21 cellular contexts compared by ENCODE assay signal in genomic region chr1:200035956-200036615, GRCh38. TPM values are rescaled to one million over a fixed set of nuclear protein-coding genes. Genes with fewer than 3 reads are reported as not detected.
DNase-seq lines count a peak whose midpoint lies in the region; ATAC-seq and TF ChIP-seq lines count a peak whose summit lies in the region.
"Had no signal": no experiment of that assay in that cellular context is flagged by ENCODE, and none has a peak within 500 bp of the region (broad histone marks: within the 10 kb centered on the region; RNA-seq: fewer than 3 reads in every experiment).

No MANE protein-coding gene starts in this region.

- POLR2A ChIA-PET in SK-N-SH (lab: Yijun Ruan, JAX): no interaction called here
- POLR2A ChIA-PET in activated CD4-positive, alpha-beta memory T cell treated with anti-CD3 and anti-CD28 coated beads, Interleukin-2, amount 10 ng/mL, durations not matched to agents 7 days and 5 days (lab: Charles Lee): no interaction called here

- H3K36me3 ChIP-seq in SK-N-SH (replicated peaks in 1 of 2; ENCODE audit: control insufficient read depth in 1 of 2, insufficient read depth in 2 of 2, low read length in 1 of 2) (no peaks in the 10 kb centered on the region), gastrocnemius medialis (no peaks in the 10 kb centered on the region)
- H3K36me3 ChIP-seq: BLaER1 treated with 17β-estradiol and CSF1 and Interleukin-3, amounts not matched to agents 10 nM and 100 nM; heart right ventricle had no signal

- CTCF ChIA-PET in SK-N-SH (lab: Yijun Ruan, JAX): no interaction called here
- CTCF ChIA-PET in activated CD4-positive, alpha-beta memory T cell treated with anti-CD3 and anti-CD28 coated beads, Interleukin-2, amount 10 ng/mL, durations not matched to agents 7 days and 5 days (lab: Charles Lee): no interaction called here

- no peaks in the 10 kb centered on the region for H4K20me1 ChIP-seq in SK-N-SH (ENCODE audit: insufficient read depth)

- no peaks in the 10 kb centered on the region for H3K79me2 ChIP-seq in SK-N-SH (ENCODE audit: insufficient read depth)

- H3K27me3 ChIP-seq in SK-N-SH (ENCODE audit: insufficient read depth) (peaks cover 91% of the 10 kb centered on the region), gastrocnemius medialis (peaks cover 95 to 100% (median 95%) of the 10 kb centered on the region in 3 donors)

- ATAC-seq in SK-N-SH treated with all-trans-retinoic acid at 6 μM for 48 hours (no peak), sciatic nerve (no peak), gastrocnemius medialis (no peak), GM18502 (IDR thresholded peaks at IDR 0.05; ENCODE audit: poor library complexity, unreplicated experiment) (no peak)
- ATAC-seq in effector memory CD8-positive, alpha-beta T cell (replicated peaks): no peak
- ATAC-seq: heart right ventricle; naive thymus-derived CD8-positive, alpha-beta T cell; stimulated activated naive CD8-positive, alpha-beta T cell treated with anti-CD3 and anti-CD28 coated beads, Interleukin-15, amount 100 ng/mL, for 72 hours had no signal

- TF ChIP-seq RAD21 in SK-N-SH (IDR thresholded peaks at IDR 0.05; ENCODE audit: low read length): no peak

- no peak overlapping the region for H2AFZ ChIP-seq in SK-N-SH (ENCODE audit: low read depth)

- H3K4me1 Mint-ChIP-seq in effector memory CD8-positive, alpha-beta T cell (ENCODE audit: low read depth in 2 of 2): peaks cover 7 to 12% of the 10 kb centered on the region in 2 donors
- H3K4me1 Mint-ChIP-seq in activated CD4-positive, alpha-beta memory T cell treated with anti-CD3 and anti-CD28 coated beads, Interleukin-2, amount 10 ng/mL, durations not matched to agents 7 days and 5 days: peaks cover 10% of the 10 kb centered on the region

- peaks cover 0 to 15% of the 10 kb centered on the region in 2 donors for H3K27me3 Mint-ChIP-seq in effector memory CD8-positive, alpha-beta T cell
- peaks cover 26% of the 10 kb centered on the region for H3K27me3 Mint-ChIP-seq in activated CD4-positive, alpha-beta memory T cell treated with anti-CD3 and anti-CD28 coated beads, Interleukin-2, amount 10 ng/mL, durations not matched to agents 7 days and 5 days
- H3K27me3 Mint-ChIP-seq: stimulated activated naive CD8-positive, alpha-beta T cell treated with anti-CD3 and anti-CD28 coated beads, Interleukin-15, amount 100 ng/mL, for 72 hours had no signal

- H3K4me3 ChIP-seq in SK-N-SH (ENCODE audit: low read depth in 2 of 2, low read length in 1 of 2) (no peak overlapping the region), gastrocnemius medialis (peak overlapping the region in 1 of 4 donors; percentile 38)

- TF ChIP-seq EP300 in SK-N-SH (IDR thresholded peaks at IDR 0.05; ENCODE audit: borderline replicate concordance in 1 of 2, low read depth in 1 of 2, low read length in 1 of 2): no peak

- intact Hi-C loops in sciatic nerve (cut with DNase I) (no loop called here), gastrocnemius medialis (cut with DNase I; ENCODE audit: low total_unique reads) (loop anchor here (10.0 kb wide), 2 partner anchors 209 to 269 kb away; no protein-coding TSS in a partner anchor)

- TF ChIP-seq CTCF in SK-N-SH (IDR thresholded peaks at IDR 0.05) (no peak), gastrocnemius medialis (IDR thresholded peaks at IDR 0.05 in 4 of 5, conservative IDR thresholded peaks at IDR 0.05 in 1 of 5) (no peak)

- peaks cover 0 to 17% of the 10 kb centered on the region in 2 experiments; a peak in 2 of 4 replicates for H3K4me1 ChIP-seq in SK-N-SH (ENCODE audit: control insufficient read depth in 1 of 2, insufficient read depth in 2 of 2, low read depth in 1 of 2, low read length in 1 of 2)
- peaks cover 13 to 26% of the 10 kb centered on the region in 2 donors for H3K4me1 ChIP-seq in gastrocnemius medialis

- no peak overlapping the region for H3K27ac Mint-ChIP-seq in effector memory CD8-positive, alpha-beta T cell
- H3K27ac Mint-ChIP-seq in activated CD4-positive, alpha-beta memory T cell treated with anti-CD3 and anti-CD28 coated beads, Interleukin-2, amount 10 ng/mL, durations not matched to agents 7 days and 5 days: no peak overlapping the region
- H3K27ac Mint-ChIP-seq: activated CD4-positive, alpha-beta T cell treated with anti-CD3 and anti-CD28 coated beads, Interleukin-2, amount 10 ng/mL, durations not matched to agents 24 days and 14 days; activated naive CD8-positive, alpha-beta T cell; brain; naive thymus-derived CD8-positive, alpha-beta T cell; stimulated activated naive CD8-positive, alpha-beta T cell treated with anti-CD3 and anti-CD28 coated beads, Interleukin-15, amount 100 ng/mL, for 72 hours had no signal

- no peaks in the 10 kb centered on the region for H3K9me3 Mint-ChIP-seq in effector memory CD8-positive, alpha-beta T cell
- no peaks in the 10 kb centered on the region for H3K9me3 Mint-ChIP-seq in activated CD4-positive, alpha-beta memory T cell treated with anti-CD3 and anti-CD28 coated beads, Interleukin-2, amount 10 ng/mL, durations not matched to agents 7 days and 5 days
- H3K9me3 Mint-ChIP-seq: activated CD4-positive, alpha-beta T cell treated with anti-CD3 and anti-CD28 coated beads, Interleukin-2, amount 10 ng/mL, durations not matched to agents 24 days and 14 days; stimulated activated naive CD8-positive, alpha-beta T cell treated with anti-CD3 and anti-CD28 coated beads, Interleukin-15, amount 100 ng/mL, for 72 hours had no signal

- H3K9me2 ChIP-seq in SK-N-SH: no peaks in the 10 kb centered on the region

- DNase-seq in SK-N-SH: peak; percentile 29
- DNase-seq in effector memory CD8-positive, alpha-beta T cell: no peak
- peak; percentile 9 for DNase-seq in left kidney (ENCODE audit: low read depth, low spot score)
- peak; percentile 35 for DNase-seq in sciatic nerve (ENCODE audit: low spot score)
- DNase-seq in gastrocnemius medialis: no peak
- DNase-seq in activated CD4-positive, alpha-beta memory T cell treated with anti-CD3 and anti-CD28 coated beads, Interleukin-2, amount 10 ng/mL, durations not matched to agents 7 days and 5 days: no peak
- DNase-seq: activated CD4-positive, alpha-beta T cell treated with anti-CD3 and anti-CD28 coated beads, Interleukin-2, amount 10 ng/mL, durations not matched to agents 24 days and 14 days; activated T-cell treated with anti-CD3 and anti-CD28 coated beads for 4 hours; GOT3; heart right ventricle; Karpas-422; naive thymus-derived CD8-positive, alpha-beta T cell; NCI-H1417; stimulated activated naive CD8-positive, alpha-beta T cell treated with anti-CD3 and anti-CD28 coated beads, Interleukin-15, amount 100 ng/mL, for 72 hours had no signal

- TF ChIP-seq POLR2A in gastrocnemius medialis (IDR thresholded peaks at IDR 0.05): no peak

- peak overlapping the region; percentile 38 to 43 for H3K4me3 Mint-ChIP-seq in effector memory CD8-positive, alpha-beta T cell
- no peak overlapping the region for H3K4me3 Mint-ChIP-seq in activated CD4-positive, alpha-beta memory T cell treated with anti-CD3 and anti-CD28 coated beads, Interleukin-2, amount 10 ng/mL, durations not matched to agents 7 days and 5 days
- H3K4me3 Mint-ChIP-seq: activated CD4-positive, alpha-beta T cell treated with anti-CD3 and anti-CD28 coated beads, Interleukin-2, amount 10 ng/mL, durations not matched to agents 24 days and 14 days had no signal

- H3K27ac ChIP-seq in SK-N-SH (ENCODE audit: low read depth in 2 of 2, low read length in 1 of 2) (no peak overlapping the region), gastrocnemius medialis (no peak overlapping the region)
- H3K27ac ChIP-seq: 22Rv1; BLaER1 treated with 17β-estradiol and CSF1 and Interleukin-3, amounts not matched to agents 10 nM and 100 nM; heart right ventricle; HL-60 had no signal

- no peak overlapping the region for H3K4me2 ChIP-seq in SK-N-SH
- H3K4me2 ChIP-seq: BLaER1 treated with 17β-estradiol and CSF1 and Interleukin-3, amounts not matched to agents 10 nM and 100 nM had no signal

- H3K9me3 ChIP-seq in SK-N-SH: no peaks in the 10 kb centered on the region
- no peaks in the 10 kb centered on the region for H3K9me3 ChIP-seq in gastrocnemius medialis
- H3K9me3 ChIP-seq: heart right ventricle had no signal

- WGBS in SK-N-SH (ENCODE audit: low lambda C conversion rate): 39% methylated on average over 21 of the region's 27 CpGs

- H3K9ac ChIP-seq in SK-N-SH: no peak overlapping the region
- H3K9ac ChIP-seq: BLaER1 treated with 17β-estradiol and CSF1 and Interleukin-3, amounts not matched to agents 10 nM and 100 nM had no signal

- in situ Hi-C loops in gastrocnemius medialis (cut with MboI; ENCODE audit: low sequenced_read_pairs in 4 of 4): no loop called here

- no peaks in the 10 kb centered on the region for H3K36me3 Mint-ChIP-seq in effector memory CD8-positive, alpha-beta T cell (ENCODE audit: insufficient read depth)
- H3K36me3 Mint-ChIP-seq in activated CD4-positive, alpha-beta memory T cell treated with anti-CD3 and anti-CD28 coated beads, Interleukin-2, amount 10 ng/mL, durations not matched to agents 7 days and 5 days (ENCODE audit: low read depth): no peaks in the 10 kb centered on the region
- H3K36me3 Mint-ChIP-seq: activated naive CD8-positive, alpha-beta T cell; brain; naive thymus-derived CD8-positive, alpha-beta T cell had no signal

- H3F3A ChIP-seq in SK-N-SH (replicated peaks; ENCODE audit: insufficient read depth): no peaks in the 10 kb centered on the region

TF ChIP-seq in SK-N-SH, 30 proteins besides CTCF, POLR2A, EP300 and RAD21:
- TF ChIP-seq EZH2phosphoT487 (IDR thresholded peaks at IDR 0.05; ENCODE audit: borderline replicate concordance, low read depth) (0 out of 2 replicates have a peak, but pooled peaks have one; percentile 43), TCF12 (IDR thresholded peaks at IDR 0.05) (no peak)

TF ChIP-seq in SK-N-SH treated with all-trans-retinoic acid at 6 μM for 48 hours, 23 proteins besides CTCF, POLR2A, EP300 and RAD21 (continues in another document):
- no peak for TF ChIP-seq PATZ1 (CRISPR knock-in tag; IDR thresholded peaks at IDR 0.05; ENCODE audit: borderline replicate concordance)

RNA-seq across cellular contexts. Expression of gene NR5A2, which starts 8.6 kb away (rescaled TPM):
- polyA plus RNA-seq in SK-N-SH (2012; rRNA removed): not detected in 2 replicates
- polyA plus RNA-seq in SK-N-SH (2012; cell fraction: cytosol; rRNA removed): not detected in 2 replicates
- not detected in 2 replicates for polyA plus RNA-seq in SK-N-SH (2012; cell fraction: nucleus; rRNA removed)
- 6.9 TPM for total RNA-seq in sciatic nerve
- 1 to 10 TPM; 1.1 to 1.9 (median 1.2) TPM for total RNA-seq in gastrocnemius medialis
- under 1 TPM; 0.13 to 0.15 TPM for total RNA-seq in activated CD4-positive, alpha-beta memory T cell treated with anti-CD3 and anti-CD28 coated beads, Interleukin-2, amount 10 ng/mL, durations not matched to agents 7 days and 5 days
- total RNA-seq: activated CD4-positive, alpha-beta T cell treated with anti-CD3 and anti-CD28 coated beads, Interleukin-2, amount 10 ng/mL, durations not matched to agents 24 days and 14 days; naive thymus-derived CD8-positive, alpha-beta T cell had no signal
- polyA plus RNA-seq: naive thymus-derived CD8-positive, alpha-beta T cell had no signal

Comparison
In these comparisons a context has a peak if more than half of its experiments do, and no peak if none do; other contexts are left out.
1. DNase-seq: peak in SK-N-SH (single experiment), left kidney (single experiment) and sciatic nerve (single experiment); none in effector memory CD8-positive, alpha-beta T cell (0 of 3), gastrocnemius medialis (0 of 2) and activated CD4-positive, alpha-beta memory T cell treated with anti-CD3 and anti-CD28 coated beads, Interleukin-2, amount 10 ng/mL, durations not matched to agents 7 days and 5 days (single experiment).